12 cellular contexts compared by ENCODE assay signal in the genomic region with DNA sequence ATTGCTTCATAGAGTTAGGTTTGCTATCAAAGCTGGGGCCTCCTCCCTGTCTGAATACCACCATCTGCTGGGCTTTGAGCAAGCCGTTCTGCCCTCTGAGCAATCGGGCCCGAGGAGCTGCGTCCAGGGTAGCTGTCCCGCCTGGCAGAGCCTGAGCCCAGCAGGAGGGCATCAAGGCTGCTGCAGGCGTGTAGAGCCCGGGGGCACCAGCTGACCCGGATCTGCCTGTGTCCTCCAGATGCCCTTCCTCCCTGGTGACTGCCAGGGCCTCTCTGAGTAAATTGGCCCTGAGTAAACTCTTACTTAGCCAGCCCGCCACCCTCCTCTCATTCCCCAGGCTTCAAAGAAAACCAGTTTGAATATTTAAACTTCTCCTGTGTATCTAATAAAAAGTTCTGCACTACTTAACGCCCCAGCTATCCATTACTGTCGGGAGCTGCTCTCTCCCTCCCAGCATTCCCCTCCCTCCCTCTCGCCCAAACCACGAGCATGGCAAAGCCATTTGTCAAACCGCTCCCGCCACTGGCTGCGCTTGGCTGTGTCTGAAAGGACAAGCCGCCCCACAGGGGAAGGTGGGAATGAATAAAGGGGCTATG. TPM values are rescaled to one million over a fixed set of nuclear protein-coding genes. Genes with fewer than 3 reads are reported as not detected.
A peak's percentile ranks its signal among the peaks of the same experiment; 100 is the strongest.
DNase-seq lines count a peak whose midpoint lies in the region; ATAC-seq, FAIRE-seq and TF ChIP-seq lines count a peak whose summit lies in the region.
"Had no signal": no experiment of that assay in that cellular context is flagged by ENCODE, and none has a peak within 500 bp of the region (broad histone marks: within the 10 kb centered on the region; RNA-seq: fewer than 3 reads in every experiment).

No MANE protein-coding gene starts in this region.

- H3K4me3 Mint-ChIP-seq in mesothelial cell of epicardium: no peak overlapping the region
- H3K4me3 Mint-ChIP-seq in activated CD8-positive, alpha-beta T cell treated with anti-CD3 and anti-CD28 coated beads, Interleukin-2, amount 10 ng/mL, durations not matched to agents 7 days and 5 days: no peak overlapping the region
- H3K4me3 Mint-ChIP-seq: stimulated activated naive B cell treated with anti-CD40 and anti-IgM and Interleukin-4, amounts not matched to agents 10 μg/mL and 1 μg/mL and 100 μg/mL, for 72 hours had no signal

- no peak for TF ChIP-seq RAD21 in K562 (CRISPR knock-in tag; conservative IDR thresholded peaks at IDR 0.05 in 1 of 2, IDR thresholded peaks at IDR 0.05 in 1 of 2)

- peaks cover 4% of the 10 kb centered on the region for H3K9me1 ChIP-seq in K562 (ENCODE audit: control insufficient read depth, insufficient read depth, low read length)

- peaks cover 7% of the 10 kb centered on the region; the same call in 1 of the 2 replicates for H4K20me1 ChIP-seq in K562 (replicated peaks; ENCODE audit: control insufficient read depth, insufficient read depth, low read length)

- H3K4me2 ChIP-seq in K562 (ENCODE audit: insufficient read depth, low read length): no peak overlapping the region

- peak overlapping the region; percentile 64 for H3K27ac Mint-ChIP-seq in mesothelial cell of epicardium
- H3K27ac Mint-ChIP-seq in activated CD8-positive, alpha-beta T cell treated with anti-CD3 and anti-CD28 coated beads, Interleukin-2, amount 10 ng/mL, durations not matched to agents 7 days and 5 days: no peak overlapping the region
- H3K27ac Mint-ChIP-seq: stimulated activated naive B cell treated with anti-CD40 and anti-IgM and Interleukin-4, amounts not matched to agents 10 μg/mL and 1 μg/mL and 100 μg/mL, for 72 hours had no signal

- ATAC-seq in K562 (no peak), GM19035 (IDR thresholded peaks at IDR 0.05; ENCODE audit: unreplicated experiment) (no peak), GM19397 (IDR thresholded peaks at IDR 0.05; ENCODE audit: unreplicated experiment) (no peak)
- no peak for ATAC-seq in activated CD8-positive, alpha-beta T cell treated with anti-CD3 and anti-CD28 coated beads, Interleukin-2, amount 10 ng/mL, durations not matched to agents 7 days and 5 days
- ATAC-seq: stimulated activated naive B cell treated with anti-CD40 and anti-IgM and Interleukin-4, amounts not matched to agents 10 μg/mL and 1 μg/mL and 100 μg/mL, for 72 hours had no signal

- 0 out of 4 replicates have a peak overlapping the region, but pooled peaks of 1 of the 2 experiments have one; percentile 73 for H3K9ac ChIP-seq in K562 (ENCODE audit: insufficient read depth in 1 of 2, low read depth in 2 of 2, low read length in 2 of 2)

- H3K4me1 ChIP-seq in K562 (replicated peaks in 1 of 2; ENCODE audit: control insufficient read depth in 2 of 2, insufficient read depth in 2 of 2, low read length in 2 of 2): peaks cover 32 to 40% of the 10 kb centered on the region in 2 experiments

- peaks cover 6% of the 10 kb centered on the region for H3K36me3 ChIP-seq in BJ (ENCODE audit: control insufficient read depth, insufficient read depth, low read length)
- H3K36me3 ChIP-seq in K562 (ENCODE audit: control insufficient read depth, insufficient read depth, low read length): peaks cover 20% of the 10 kb centered on the region; the same call in 2 of the 3 replicates

- no peak overlapping the region for H3K27ac ChIP-seq in K562 (ENCODE audit: extremely low read depth, low read depth, low read length)
- H3K27ac ChIP-seq: SJSA1 had no signal

- in situ Hi-C loops in K562 (cut with MboI): no loop called here

- no TSS peak for BruUV-seq in K562 (replicated peaks; lab: Mats Ljungman, UMichigan)

- intact Hi-C loops in K562 (cut with micrococcal nuclease): no loop called here

- no peak for FAIRE-seq in K562 (lab: Jason Lieb, UNC)

- TF ChIP-seq CTCF in BJ (IDR thresholded peaks at IDR 0.05; ENCODE audit: insufficient read depth, low read depth, low read length): 0 out of 2 replicates have a peak, but pooled peaks have one; percentile 15
- no peak for TF ChIP-seq CTCF in K562 (IDR thresholded peaks at IDR 0.05 in 2 of 3, conservative IDR thresholded peaks at IDR 0.05 in 1 of 3; ENCODE audit: insufficient read depth in 2 of 3, low read depth in 1 of 3, low read length in 3 of 3)
- no peak for TF ChIP-seq CTCF in mesothelial cell of epicardium (IDR thresholded peaks at IDR 0.05; ENCODE audit: unreplicated experiment)

- H3K27me3 ChIP-seq in BJ (ENCODE audit: control insufficient read depth, insufficient read depth, low read length): no peaks in the 10 kb centered on the region
- H3K27me3 ChIP-seq in K562 (ENCODE audit: control insufficient read depth in 2 of 2, insufficient read depth in 2 of 2, low read length in 2 of 2): no peaks in the 10 kb centered on the region
- H3K27me3 ChIP-seq: esophagus squamous epithelium, SJSA1 had no signal

- TF ChIP-seq EP300 in K562 (IDR thresholded peaks at IDR 0.05; ENCODE audit: low read length): no peak

- no peak for DNase-seq in BJ (ENCODE audit: low read depth)
- DNase-seq in NCI-H1417 (lab: John Stamatoyannopoulos, UW): peak; percentile 79 to 96 (median 90)
- no peak for DNase-seq in K562 (ENCODE audit: extremely low read depth in 1 of 4, low spot score in 3 of 4)
- DNase-seq in mesothelial cell of epicardium (ENCODE audit: low spot score in 2 of 2, unreplicated experiment in 2 of 2): no peak
- no peak for DNase-seq in putamen (ENCODE audit: low spot score)
- DNase-seq in activated CD8-positive, alpha-beta T cell treated with anti-CD3 and anti-CD28 coated beads, Interleukin-2, amount 10 ng/mL, durations not matched to agents 7 days and 5 days: no peak
- DNase-seq: activated effector memory CD4-positive, alpha-beta T cell treated with Interleukin-2 at 50 U/mL for 16 hours; esophagus squamous epithelium; stimulated activated naive B cell treated with anti-CD40 and anti-IgM and Interleukin-4, amounts not matched to agents 10 μg/mL and 1 μg/mL and 100 μg/mL, for 72 hours had no signal

- H3K9me3 Mint-ChIP-seq in mesothelial cell of epicardium: no peaks in the 10 kb centered on the region
- H3K9me3 Mint-ChIP-seq in activated CD8-positive, alpha-beta T cell treated with anti-CD3 and anti-CD28 coated beads, Interleukin-2, amount 10 ng/mL, durations not matched to agents 7 days and 5 days (ENCODE audit: insufficient read depth): no peaks in the 10 kb centered on the region
- H3K9me3 Mint-ChIP-seq: stimulated activated naive B cell treated with anti-CD40 and anti-IgM and Interleukin-4, amounts not matched to agents 10 μg/mL and 1 μg/mL and 100 μg/mL, for 72 hours had no signal

- no peaks in the 10 kb centered on the region for H3K79me2 ChIP-seq in K562 (ENCODE audit: control insufficient read depth, insufficient read depth, low read length)

- peaks cover 2% of the 10 kb centered on the region for H3K36me3 Mint-ChIP-seq in mesothelial cell of epicardium
- H3K36me3 Mint-ChIP-seq in activated CD8-positive, alpha-beta T cell treated with anti-CD3 and anti-CD28 coated beads, Interleukin-2, amount 10 ng/mL, durations not matched to agents 7 days and 5 days (ENCODE audit: low read depth): peaks cover 17% of the 10 kb centered on the region

- no peak overlapping the region for H2AFZ ChIP-seq in K562 (ENCODE audit: low read depth, low read length)

- CTCF ChIA-PET in BJ (lab: Yijun Ruan, JAX) (interaction anchor here (0.9 to 30.9 kb wide), 7 partner anchors 9 to 146 kb away, joined by 3 to 575 read pairs (median 7); a partner anchor contains a TSS), K562 (lab: Yijun Ruan, JAX; ENCODE audit: low intra/inter-chr PET ratio) (no interaction called here)
- CTCF ChIA-PET in activated CD8-positive, alpha-beta T cell treated with anti-CD3 and anti-CD28 coated beads, Interleukin-2, amount 10 ng/mL, durations not matched to agents 7 days and 5 days (lab: Charles Lee): interaction anchor here (1.2 to 1.3 kb wide), 2 partner anchors 17 to 31 kb away, joined by 3 to 4 read pairs; a partner anchor contains a TSS

- peaks cover 35% of the 10 kb centered on the region for H3K4me1 Mint-ChIP-seq in mesothelial cell of epicardium
- peaks cover 32% of the 10 kb centered on the region for H3K4me1 Mint-ChIP-seq in activated CD8-positive, alpha-beta T cell treated with anti-CD3 and anti-CD28 coated beads, Interleukin-2, amount 10 ng/mL, durations not matched to agents 7 days and 5 days (ENCODE audit: low read depth)

- 68% methylated on average over 14 of the region's 17 CpGs for WGBS in K562 (ENCODE audit: insufficient coverage, low coverage, missing lambda C conversion rate)

- H3K27me3 Mint-ChIP-seq in mesothelial cell of epicardium (ENCODE audit: low read depth): peaks cover 3% of the 10 kb centered on the region
- H3K27me3 Mint-ChIP-seq in activated CD8-positive, alpha-beta T cell treated with anti-CD3 and anti-CD28 coated beads, Interleukin-2, amount 10 ng/mL, durations not matched to agents 7 days and 5 days (ENCODE audit: low read depth): peaks cover 2% of the 10 kb centered on the region

- no peak for TF ChIP-seq POLR2A in K562 (conservative IDR thresholded peaks at IDR 0.05)

- H3K4me3 ChIP-seq in BJ (ENCODE audit: low read depth, low read length) (no peak overlapping the region), K562 (no peak overlapping the region)
- H3K4me3 ChIP-seq: esophagus squamous epithelium, SJSA1 had no signal

- H3K9me3 ChIP-seq in K562 (replicated peaks; ENCODE audit: control insufficient read depth, insufficient read depth, low read depth, low read length): no peaks in the 10 kb centered on the region
- H3K9me3 ChIP-seq: esophagus squamous epithelium, SJSA1 had no signal

- POLR2A ChIA-PET in BJ (lab: Charles Lee): no interaction called here
- POLR2A ChIA-PET in K562 (lab: Yijun Ruan, JAX): interaction anchor here (0.7 to 1.5 kb wide), 4 partner anchors 8 to 16 kb away, joined by 3 to 7 read pairs (median 4); a partner anchor contains a TSS
- POLR2A ChIA-PET in activated CD8-positive, alpha-beta T cell treated with anti-CD3 and anti-CD28 coated beads, Interleukin-2, amount 10 ng/mL, durations not matched to agents 7 days and 5 days (lab: Charles Lee): no interaction called here

RNA-seq across cellular contexts. Expression of a gene that starts 16.4 kb away (rescaled TPM):
- polyA plus RNA-seq in BJ (2011; rRNA removed) (76.6 and 98.1 TPM in 2 replicates), K562 (2011; rRNA removed) (132 and 208 TPM in 2 replicates), K562 (2014; fragmentation: Illumina TruSeq; extraction: Trizol) (96.7 and 100 TPM in 2 replicates), K562 (2014; fragmentation: Nextera tagmentation; extraction: Ambion mirVana) (10 to 100 TPM; 44.2 to 73.0 TPM), K562 (2014; rRNA removed) (152 and 202 TPM in 2 replicates)
- 38.6 and 66.7 TPM in 2 replicates for polyA minus RNA-seq in BJ (2011; rRNA and poly(A)+ RNA removed)
- 452 and 764 TPM in 2 replicates for total RNA-seq in K562 (2011; cell fraction: chromatin; rRNA removed; ENCODE audit: low replicate concordance)
- total RNA-seq in K562 (2011; cell fraction: nucleolus; rRNA removed): 478 and 540 TPM in 2 replicates
- 403 and 415 TPM in 2 replicates for total RNA-seq in K562 (2011; cell fraction: nucleoplasm; rRNA removed)
- total RNA-seq in K562 (2014; rRNA removed) (85.0 and 91.5 TPM in 2 replicates), K562 (2014; rRNA removed; fragmentation: Illumina TruSeq; extraction: Trizol) (70.8 and 71.7 TPM in 2 replicates), K562 (2015; rRNA removed; fragmentation: Illumina TruSeq; extraction: Trizol) (67.0 and 73.7 TPM in 2 replicates), K562 (2021) (113 and 131 TPM in 2 replicates), mesothelial cell of epicardium (231 to 251 TPM (median 236 TPM) in 3 replicates)
- 78.0 and 96.3 TPM in 2 replicates for polyA plus RNA-seq in K562 (2011; cell fraction: cytosol; rRNA removed)
- 1,392 and 1,556 TPM in 2 replicates for polyA plus RNA-seq in K562 (2011; cell fraction: nucleus; rRNA removed)
- polyA plus RNA-seq in K562 (2012): 134 and 270 TPM in 2 replicates
- polyA minus RNA-seq in K562 (2011; rRNA and poly(A)+ RNA removed): 81.6 and 111 TPM in 2 replicates
- 35.1 and 37.0 TPM in 2 replicates for polyA minus RNA-seq in K562 (2011; cell fraction: cytosol; rRNA and poly(A)+ RNA removed)
- 206 and 291 TPM in 2 replicates for polyA minus RNA-seq in K562 (2011; cell fraction: nucleus; rRNA and poly(A)+ RNA removed)
- total RNA-seq in activated CD8-positive, alpha-beta T cell treated with anti-CD3 and anti-CD28 coated beads, Interleukin-2, amount 10 ng/mL, durations not matched to agents 7 days and 5 days: 100 to 1,000 TPM; 186 to 196 TPM

RNA-seq across cellular contexts. Expression of a gene that starts 29.7 kb away (rescaled TPM):
- polyA plus RNA-seq in BJ (2011; rRNA removed) (not detected in 2 replicates), K562 (2011; rRNA removed) (not detected in 2 replicates), K562 (2014; fragmentation: Illumina TruSeq; extraction: Trizol) (not detected in 2 replicates), K562 (2014; fragmentation: Nextera tagmentation; extraction: Ambion mirVana) (under 1 TPM in 1 of 2 experiments, not detected in 1; 0.03 TPM), K562 (2014; rRNA removed) (not detected in 2 replicates)
- not detected in 2 replicates for polyA minus RNA-seq in BJ (2011; rRNA and poly(A)+ RNA removed)
- total RNA-seq in K562 (2011; cell fraction: chromatin; rRNA removed; ENCODE audit: low replicate concordance): not detected in 2 replicates
- not detected in 2 replicates for total RNA-seq in K562 (2011; cell fraction: nucleolus; rRNA removed)
- total RNA-seq in K562 (2011; cell fraction: nucleoplasm; rRNA removed): not detected in 2 replicates
- total RNA-seq in K562 (2014; rRNA removed) (not detected in 2 replicates), K562 (2014; rRNA removed; fragmentation: Illumina TruSeq; extraction: Trizol) (not detected in 2 replicates), K562 (2015; rRNA removed; fragmentation: Illumina TruSeq; extraction: Trizol) (not detected in 2 replicates), K562 (2021) (0.16 TPM in 1 of 2 replicates, not detected in the other), mesothelial cell of epicardium (3.4 to 3.6 TPM (median 3.4 TPM) in 3 replicates)
- not detected in 2 replicates for polyA plus RNA-seq in K562 (2011; cell fraction: cytosol; rRNA removed)
- not detected in 2 replicates for polyA plus RNA-seq in K562 (2011; cell fraction: nucleus; rRNA removed)
- polyA plus RNA-seq in K562 (2012): 0.16 and 0.17 TPM in 2 replicates
- polyA minus RNA-seq in K562 (2011; rRNA and poly(A)+ RNA removed): not detected in 2 replicates
- polyA minus RNA-seq in K562 (2011; cell fraction: cytosol; rRNA and poly(A)+ RNA removed): not detected in 2 replicates
- polyA minus RNA-seq in K562 (2011; cell fraction: nucleus; rRNA and poly(A)+ RNA removed): not detected in 2 replicates
- not detected for total RNA-seq in activated CD8-positive, alpha-beta T cell treated with anti-CD3 and anti-CD28 coated beads, Interleukin-2, amount 10 ng/mL, durations not matched to agents 7 days and 5 days
- total RNA-seq: SJSA1 had no signal

RNA-seq across cellular contexts. Expression of a gene that starts 46.0 kb away (rescaled TPM):
- polyA plus RNA-seq in BJ (2011; rRNA removed): 15.9 and 19.6 TPM in 2 replicates
- 20.8 and 38.8 TPM in 2 replicates for polyA minus RNA-seq in BJ (2011; rRNA and poly(A)+ RNA removed)
- total RNA-seq in K562 (2011; cell fraction: chromatin; rRNA removed; ENCODE audit: low replicate concordance): 19.2 and 41.8 TPM in 2 replicates
- total RNA-seq in K562 (2011; cell fraction: nucleolus; rRNA removed): 21.8 and 24.3 TPM in 2 replicates
- total RNA-seq in K562 (2011; cell fraction: nucleoplasm; rRNA removed): 31.2 and 41.6 TPM in 2 replicates
- total RNA-seq in K562 (2014; rRNA removed): 25.5 and 30.9 TPM in 2 replicates
- 27.4 and 27.7 TPM in 2 replicates for total RNA-seq in K562 (2014; rRNA removed; fragmentation: Illumina TruSeq; extraction: Trizol)
- total RNA-seq in K562 (2015; rRNA removed; fragmentation: Illumina TruSeq; extraction: Trizol): 24.8 and 28.2 TPM in 2 replicates
- 39.0 and 41.5 TPM in 2 replicates for total RNA-seq in K562 (2021)
- 29.2 and 35.5 TPM in 2 replicates for polyA plus RNA-seq in K562 (2011; rRNA removed)
- polyA plus RNA-seq in K562 (2011; cell fraction: cytosol; rRNA removed): 33.9 and 37.5 TPM in 2 replicates
- polyA plus RNA-seq in K562 (2011; cell fraction: nucleus; rRNA removed): 16.9 and 17.6 TPM in 2 replicates
- polyA plus RNA-seq in K562 (2012): 10.9 and 17.5 TPM in 2 replicates
- polyA plus RNA-seq in K562 (2014; fragmentation: Illumina TruSeq; extraction: Trizol): 29.6 and 35.5 TPM in 2 replicates
- 10 to 100 TPM; 16.6 to 23.1 TPM for polyA plus RNA-seq in K562 (2014; fragmentation: Nextera tagmentation; extraction: Ambion mirVana)
- 23.4 and 24.9 TPM in 2 replicates for polyA plus RNA-seq in K562 (2014; rRNA removed)
- 35.4 and 48.7 TPM in 2 replicates for polyA minus RNA-seq in K562 (2011; rRNA and poly(A)+ RNA removed)
- polyA minus RNA-seq in K562 (2011; cell fraction: cytosol; rRNA and poly(A)+ RNA removed): 21.9 and 29.9 TPM in 2 replicates
- polyA minus RNA-seq in K562 (2011; cell fraction: nucleus; rRNA and poly(A)+ RNA removed): 11.6 and 16.1 TPM in 2 replicates
- 7.4 to 10.4 TPM (median 8.3 TPM) in 3 replicates for total RNA-seq in mesothelial cell of epicardium
- total RNA-seq in activated CD8-positive, alpha-beta T cell treated with anti-CD3 and anti-CD28 coated beads, Interleukin-2, amount 10 ng/mL, durations not matched to agents 7 days and 5 days: 10 to 100 TPM; 37.9 to 44.0 TPM

RNA-seq across cellular contexts. Expression of a gene that starts 50.3 kb away (rescaled TPM):
- 132 and 181 TPM in 2 replicates for polyA plus RNA-seq in BJ (2011; rRNA removed)
- 103 and 118 TPM in 2 replicates for polyA minus RNA-seq in BJ (2011; rRNA and poly(A)+ RNA removed)
- total RNA-seq in K562 (2011; cell fraction: chromatin; rRNA removed; ENCODE audit: low replicate concordance): 0.46 TPM in 1 of 2 replicates, not detected in the other
- 0.66 TPM in 1 of 2 replicates, not detected in the other for total RNA-seq in K562 (2011; cell fraction: nucleolus; rRNA removed)
- 0.73 and 0.92 TPM in 2 replicates for total RNA-seq in K562 (2011; cell fraction: nucleoplasm; rRNA removed)
- total RNA-seq in K562 (2014; rRNA removed): not detected in 2 replicates
- total RNA-seq in K562 (2014; rRNA removed; fragmentation: Illumina TruSeq; extraction: Trizol): not detected in 2 replicates
- not detected in 2 replicates for total RNA-seq in K562 (2015; rRNA removed; fragmentation: Illumina TruSeq; extraction: Trizol)
- total RNA-seq in K562 (2021): 0.49 TPM in 1 of 2 replicates, not detected in the other
- 0.14 and 0.22 TPM in 2 replicates for polyA plus RNA-seq in K562 (2011; rRNA removed)
- polyA plus RNA-seq in K562 (2011; cell fraction: cytosol; rRNA removed): 0.13 TPM in 1 of 2 replicates, not detected in the other
- 0.52 and 1.4 TPM in 2 replicates for polyA plus RNA-seq in K562 (2011; cell fraction: nucleus; rRNA removed)
- polyA plus RNA-seq in K562 (2012): 0.78 TPM in 1 of 2 replicates, not detected in the other
- 0.21 TPM in 1 of 2 replicates, not detected in the other for polyA plus RNA-seq in K562 (2014; fragmentation: Illumina TruSeq; extraction: Trizol)
- polyA plus RNA-seq in K562 (2014; fragmentation: Nextera tagmentation; extraction: Ambion mirVana): not detected
- not detected in 2 replicates for polyA plus RNA-seq in K562 (2014; rRNA removed)
- not detected in 2 replicates for polyA minus RNA-seq in K562 (2011; rRNA and poly(A)+ RNA removed)
- polyA minus RNA-seq in K562 (2011; cell fraction: cytosol; rRNA and poly(A)+ RNA removed): not detected in 2 replicates
- polyA minus RNA-seq in K562 (2011; cell fraction: nucleus; rRNA and poly(A)+ RNA removed): not detected in 2 replicates
- 28.2 to 31.8 TPM (median 30.7 TPM) in 3 replicates for total RNA-seq in mesothelial cell of epicardium
- 1 to 10 TPM; 5.1 to 5.5 TPM for total RNA-seq in activated CD8-positive, alpha-beta T cell treated with anti-CD3 and anti-CD28 coated beads, Interleukin-2, amount 10 ng/mL, durations not matched to agents 7 days and 5 days

Comparison
In these comparisons a context has a peak if more than half of its experiments do, and no peak if none do; other contexts are left out.
1. DNase-seq: peak in NCI-H1417 (3 of 3); none in BJ (single experiment), K562 (0 of 4), mesothelial cell of epicardium (0 of 2), putamen (single experiment) and activated CD8-positive, alpha-beta T cell treated with anti-CD3 and anti-CD28 coated beads, Interleukin-2, amount 10 ng/mL, durations not matched to agents 7 days and 5 days (single experiment).